9 cellular contexts compared by ENCODE assay signal in the genomic region with DNA sequence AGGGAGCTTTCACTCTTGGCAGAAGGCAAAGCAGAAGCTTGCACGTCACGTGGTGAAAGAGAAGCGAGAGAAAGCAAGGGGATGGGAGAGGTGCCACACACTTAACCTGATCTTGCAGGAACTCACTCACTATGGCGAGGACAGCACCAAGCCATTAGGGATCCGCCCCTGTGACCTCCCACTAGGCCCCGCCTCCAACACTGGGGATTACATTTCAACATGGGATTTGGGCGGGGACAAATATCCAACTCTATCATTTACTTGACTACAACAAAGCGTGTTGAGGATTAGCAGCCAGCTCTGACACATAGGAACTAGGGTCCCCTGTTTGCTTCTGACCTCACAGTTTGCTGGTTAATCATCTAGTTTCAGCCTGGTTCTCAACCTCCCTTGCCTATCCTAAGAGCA. TPM values are rescaled to one million over a fixed set of nuclear protein-coding genes. Genes with fewer than 3 reads are reported as not detected.
DNase-seq lines count a peak whose midpoint lies in the region; ATAC-seq, FAIRE-seq and TF ChIP-seq lines count a peak whose summit lies in the region.
"Had no signal": no experiment of that assay in that cellular context is flagged by ENCODE, and none has a peak within 500 bp of the region (broad histone marks: within the 10 kb centered on the region; RNA-seq: fewer than 3 reads in every experiment).

No MANE protein-coding gene starts in this region.

- ATAC-seq in T-helper 17 cell (peak; percentile 22), GM19035 (IDR thresholded peaks at IDR 0.05; ENCODE audit: unreplicated experiment) (no peak)

- peaks cover 22 to 71% (median 29%) of the 10 kb centered on the region in 10 experiments for H3K4me1 ChIP-seq in BLaER1 treated with 17β-estradiol and CSF1 and Interleukin-3, amounts not matched to agents 10 nM and 100 nM

- H3K4me1 Mint-ChIP-seq in T-helper 17 cell: peaks cover 32% of the 10 kb centered on the region

- no peaks in the 10 kb centered on the region for H3K27me3 Mint-ChIP-seq in T-helper 17 cell

- TF ChIP-seq CTCF in retinal pigment epithelial cell (conservative IDR thresholded peaks at IDR 0.05; ENCODE audit: low read depth, low read length): no peak
- TF ChIP-seq CTCF in RWPE1 (conservative IDR thresholded peaks at IDR 0.05; ENCODE audit: low read depth): no peak

- peaks cover 6% of the 10 kb centered on the region for H3K36me3 Mint-ChIP-seq in T-helper 17 cell (ENCODE audit: low read depth)

- H3K9ac ChIP-seq in BLaER1 treated with 17β-estradiol and CSF1 and Interleukin-3, amounts not matched to agents 10 nM and 100 nM: no peak overlapping the region

- peak overlapping the region; percentile 97 for H3K27ac Mint-ChIP-seq in T-helper 17 cell

- no peaks in the 10 kb centered on the region for H3K27me3 ChIP-seq in BLaER1 treated with 17β-estradiol and CSF1 and Interleukin-3, amounts not matched to agents 10 nM and 100 nM

- FAIRE-seq in GM19239 (lab: Jason Lieb, UNC): no peak

- H3K36me3 ChIP-seq in BLaER1 treated with 17β-estradiol and CSF1 and Interleukin-3, amounts not matched to agents 10 nM and 100 nM: peaks cover 0 to 1% (median 0%) of the 10 kb centered on the region in 11 experiments; a peak in 1 of 22 replicates

- peak overlapping the region in 3 of 11 experiments; percentile 74 to 78 (median 75); a peak in 5 of 22 replicates for H3K27ac ChIP-seq in BLaER1 treated with 17β-estradiol and CSF1 and Interleukin-3, amounts not matched to agents 10 nM and 100 nM
- H3K27ac ChIP-seq in RWPE1: no peak overlapping the region

- H3K4me3 ChIP-seq in BLaER1 treated with 17β-estradiol and CSF1 and Interleukin-3, amounts not matched to agents 10 nM and 100 nM: no peak overlapping the region
- H3K4me3 ChIP-seq in retinal pigment epithelial cell (ENCODE audit: low read length): no peak overlapping the region

- H3K9me3 ChIP-seq in BLaER1 treated with 17β-estradiol and CSF1 and Interleukin-3, amounts not matched to agents 10 nM and 100 nM (replicated peaks in 1 of 11): peaks cover 3 to 11% (median 7%) of the 10 kb centered on the region in 11 experiments; a peak in 21 of 22 replicates
- no peaks in the 10 kb centered on the region for H3K9me3 ChIP-seq in T-helper 17 cell (ENCODE audit: control insufficient read depth, low read length, poor library complexity, severe bottlenecking)

- peak overlapping the region; percentile 93 for H3K4me3 Mint-ChIP-seq in T-helper 17 cell

- no peak for DNase-seq in T-helper 17 cell
- DNase-seq in activated effector memory CD4-positive, alpha-beta T cell treated with anti-CD3 and anti-CD28 coated beads, Interleukin-2, amount 50 U/mL, for 16 hours: peak; percentile 85
- peak; percentile 39 for DNase-seq in retinal pigment epithelial cell (ENCODE audit: low read depth)
- DNase-seq in NCI-H187 (lab: John Stamatoyannopoulos, UW): no peak
- DNase-seq in GM19239 (ENCODE audit: insufficient read length, low spot score): no peak
- DNase-seq in RWPE1 (ENCODE audit: low spot score): no peak
- DNase-seq: foreskin fibroblast had no signal

- H3K4me2 ChIP-seq in BLaER1 treated with 17β-estradiol and CSF1 and Interleukin-3, amounts not matched to agents 10 nM and 100 nM: peak overlapping the region; percentile 77 to 91 (median 80)

- CTCF ChIA-PET in RWPE1 (lab: Yijun Ruan, JAX): interaction anchor here (0.7 kb wide), 1 partner anchor 171 kb away, joined by 6 read pairs; no protein-coding TSS in a partner anchor

- POLR2A ChIA-PET in RWPE1 (lab: Yijun Ruan, JAX; ENCODE audit: low non-redundant PET): no interaction called here

- H4K20me1 ChIP-seq in BLaER1 treated with 17β-estradiol and CSF1 and Interleukin-3, amounts not matched to agents 10 nM and 100 nM: no peaks in the 10 kb centered on the region

RNA-seq across cellular contexts. Expression of gene LBH, which starts 35.8 kb away (rescaled TPM):
- 100 to 1,000 TPM; 118 to 127 TPM for total RNA-seq in T-helper 17 cell

Comparison
In these comparisons a context has a peak if more than half of its experiments do, and no peak if none do; other contexts are left out.
1. DNase-seq: peak in activated effector memory CD4-positive, alpha-beta T cell treated with anti-CD3 and anti-CD28 coated beads, Interleukin-2, amount 50 U/mL, for 16 hours (single experiment) and retinal pigment epithelial cell (single experiment); none in T-helper 17 cell (0 of 3), NCI-H187 (0 of 2), GM19239 (single experiment) and RWPE1 (single experiment).